14 cellular contexts compared by ENCODE assay signal in genomic region chr14:103392572-103392971, GRCh38.
"Had no signal": no experiment of that assay in that cellular context is flagged by ENCODE, and none has a peak within 500 bp of the region (broad histone marks: within the 10 kb centered on the region; RNA-seq: fewer than 3 reads in every experiment).

No MANE protein-coding gene starts in this region.

- DNase-seq: activated CD4-positive, CD25-positive, alpha-beta regulatory T cell treated with anti-CD3 and anti-CD28 coated beads, Interleukin-2, amount 50 U/mL, for 72 hours; activated naive CD8-positive, alpha-beta T cell treated with anti-CD3 and anti-CD28 coated beads for 36 hours; amygdala; effector CD4-positive, alpha-beta T cell; foreskin keratinocyte; head of caudate nucleus; natural killer cell; posterior cingulate gyrus; stimulated activated CD4-positive, alpha-beta T cell treated with anti-CD3 and anti-CD28 coated beads, Interleukin-4, amount 100 ng/mL, for 4 hours; stimulated activated CD8-positive, alpha-beta memory T cell treated with anti-CD3 and anti-CD28 coated beads, Interleukin-4, amount 100 ng/mL, for 48 hours; stimulated activated naive CD8-positive, alpha-beta T cell treated with anti-CD3 and anti-CD28 coated beads, Interleukin-15, Interleukin-2, amounts not matched to agents 100 U/mL and 50 U/mL, for 24 hours; T-cell; T-helper 9 cell had no signal

- H3K4me3 ChIP-seq: coronary artery had no signal

- H3K27me3 ChIP-seq: foreskin keratinocyte had no signal

- H3K27ac ChIP-seq: coronary artery, foreskin keratinocyte had no signal

- ATAC-seq: foreskin keratinocyte; natural killer cell; stimulated activated naive CD8-positive, alpha-beta T cell treated with anti-CD3 and anti-CD28 coated beads, Interleukin-15, Interleukin-2, amounts not matched to agents 100 U/mL and 50 U/mL, for 24 hours; T-cell had no signal
